Comparison of ENCODE assay signal across 11 cellular contexts in the genomic region with DNA sequence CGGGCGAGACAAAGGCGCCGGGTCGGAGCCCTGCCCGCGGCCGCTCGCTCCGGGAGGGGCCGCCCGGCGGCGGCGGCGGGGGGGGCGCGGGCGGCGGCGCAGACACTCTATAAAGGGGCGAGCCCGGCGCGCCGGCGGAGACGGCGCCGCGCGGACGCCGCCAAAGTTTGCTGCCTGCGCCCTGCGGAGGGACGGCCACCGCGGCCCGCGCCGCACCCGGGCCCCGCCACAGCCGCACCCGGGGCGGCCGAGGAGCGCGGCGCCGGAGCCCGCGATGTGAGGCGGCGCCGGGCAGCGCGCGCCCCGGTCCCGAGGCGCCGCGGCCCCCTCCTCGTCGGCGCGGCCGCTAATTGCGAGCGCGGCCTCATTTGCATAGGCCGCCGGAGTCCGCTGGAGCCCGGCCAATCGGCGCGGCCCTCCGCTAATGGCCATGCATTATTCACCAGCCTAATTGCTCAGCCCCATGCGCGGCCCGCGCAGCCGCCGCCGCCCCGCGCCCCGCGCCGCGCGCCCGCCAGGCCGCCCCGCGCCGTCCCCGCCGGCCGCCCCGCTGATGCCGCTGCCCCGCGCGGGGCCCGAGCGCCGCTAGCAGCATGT. TPM values are rescaled to one million over a fixed set of nuclear protein-coding genes. Genes with fewer than 3 reads are reported as not detected.
DNase-seq lines count a peak whose midpoint lies in the region; ATAC-seq and TF ChIP-seq lines count a peak whose summit lies in the region.
"Had no signal": no experiment of that assay in that cellular context is flagged by ENCODE, and none has a peak within 500 bp of the region (broad histone marks: within the 10 kb centered on the region; RNA-seq: fewer than 3 reads in every experiment).

A gene (plus strand): TSS at position 137 of the 597 bp plus-strand sequence. CDS start 457 bp downstream, at position 594.

- no peak for TF ChIP-seq EP300 in stomach (IDR thresholded peaks at IDR 0.05)

- no peak for ATAC-seq in activated CD4-positive, alpha-beta T cell treated with anti-CD3 and anti-CD28 coated beads for 36 hours
- ATAC-seq in CD4-positive, alpha-beta T cell (ENCODE audit: poor library complexity) = no peak
- no peak for ATAC-seq in HG03095 (IDR thresholded peaks at IDR 0.05; ENCODE audit: unreplicated experiment)
- ATAC-seq: left lung had no signal

- no peak within 1 kb of the TSS for H3K27ac ChIP-seq in stomach
- no peak within 1 kb of the TSS for H3K27ac ChIP-seq in CD4-positive, alpha-beta T cell (ENCODE audit: low read depth, low read length)
- H3K27ac ChIP-seq: left lung, sigmoid colon had no signal

- H3K4me3 ChIP-seq in iPS-18c (ENCODE audit: insufficient read depth, low read depth, low read length) (peak within 1 kb of the TSS; percentile 82), stomach (peak within 1 kb of the TSS; percentile 7 to 30 (median 18))
- H3K4me3 ChIP-seq: left lung had no signal

- in situ Hi-C loops in GM13977 (cut with MboI; ENCODE audit: low pct_unique_long_range_greater_than_20kb, low sequenced_read_pairs, unreplicated experiment) = no loop called here

- WGBS in stomach, 5 donors = 2 to 7% (median 3%) methylated on average over 29 to 111 of the region's 111 CpGs; no CpG with 5 or more reads in 1 of the 5 donors

- CTCF ChIA-PET in activated CD4-positive, alpha-beta T cell treated with anti-CD3 and anti-CD28 coated beads for 36 hours (lab: Charles Lee) = no interaction called here
- CTCF ChIA-PET in CD4-positive, alpha-beta T cell (lab: Charles Lee) = no interaction called here

- H3K36me3 Mint-ChIP-seq in activated CD4-positive, alpha-beta T cell treated with anti-CD3 and anti-CD28 coated beads for 36 hours (ENCODE audit: low read depth) = peaks cover 3% of the 10 kb centered on the region
- peaks cover 12% of the 10 kb centered on the region for H3K36me3 Mint-ChIP-seq in activated CD4-positive, alpha-beta T cell treated with anti-CD3 and anti-CD28 coated beads, Interleukin-2, amount 10 ng/mL, durations not matched to agents 24 days and 14 days (ENCODE audit: low read depth)
- H3K36me3 Mint-ChIP-seq in CD4-positive, alpha-beta T cell (ENCODE audit: low read depth) = no peaks in the 10 kb centered on the region

- H3K27me3 Mint-ChIP-seq in activated CD4-positive, alpha-beta T cell treated with anti-CD3 and anti-CD28 coated beads for 36 hours = peaks cover 59% of the 10 kb centered on the region
- H3K27me3 Mint-ChIP-seq in activated CD4-positive, alpha-beta T cell treated with anti-CD3 and anti-CD28 coated beads, Interleukin-2, amount 10 ng/mL, durations not matched to agents 24 days and 14 days = peaks cover 65% of the 10 kb centered on the region
- H3K27me3 Mint-ChIP-seq in CD4-positive, alpha-beta T cell = peaks cover 69% of the 10 kb centered on the region

- H3K4me1 Mint-ChIP-seq in activated CD4-positive, alpha-beta T cell treated with anti-CD3 and anti-CD28 coated beads for 36 hours = peaks cover 15% of the 10 kb centered on the region
- H3K4me1 Mint-ChIP-seq in activated CD4-positive, alpha-beta T cell treated with anti-CD3 and anti-CD28 coated beads, Interleukin-2, amount 10 ng/mL, durations not matched to agents 24 days and 14 days = peaks cover 10% of the 10 kb centered on the region
- peaks cover 27% of the 10 kb centered on the region for H3K4me1 Mint-ChIP-seq in CD4-positive, alpha-beta T cell (ENCODE audit: low read depth)

- peaks cover 3% of the 10 kb centered on the region for H3K9me3 Mint-ChIP-seq in activated CD4-positive, alpha-beta T cell treated with anti-CD3 and anti-CD28 coated beads for 36 hours (ENCODE audit: low read depth)
- H3K9me3 Mint-ChIP-seq in activated CD4-positive, alpha-beta T cell treated with anti-CD3 and anti-CD28 coated beads, Interleukin-2, amount 10 ng/mL, durations not matched to agents 24 days and 14 days = peaks cover 12% of the 10 kb centered on the region
- no peaks in the 10 kb centered on the region for H3K9me3 Mint-ChIP-seq in CD4-positive, alpha-beta T cell

- DNase-seq in activated CD4-positive, alpha-beta T cell treated with anti-CD3 and anti-CD28 coated beads for 36 hours = no peak
- no peak for DNase-seq in activated CD4-positive, alpha-beta T cell treated with anti-CD3 and anti-CD28 coated beads, Interleukin-2, amount 10 ng/mL, durations not matched to agents 24 days and 14 days
- DNase-seq in NCI-H774 (lab: John Stamatoyannopoulos, UW) = peak; percentile 79
- DNase-seq in stomach = no peak
- no peak for DNase-seq in CD4-positive, alpha-beta T cell
- DNase-seq in GM13977 (ENCODE audit: low spot score) = no peak
- DNase-seq: sigmoid colon had no signal

- no peak for TF ChIP-seq CTCF in stomach (IDR thresholded peaks at IDR 0.05)
- no peak for TF ChIP-seq CTCF in CD4-positive, alpha-beta T cell (IDR thresholded peaks at IDR 0.05)
- no peak for TF ChIP-seq CTCF in GM13977 (IDR thresholded peaks at IDR 0.05; ENCODE audit: extremely low read depth, insufficient read depth, missing control alignments)

- TF ChIP-seq POLR2A in stomach (IDR thresholded peaks at IDR 0.05) = no peak

- intact Hi-C loops in activated CD4-positive, alpha-beta T cell treated with anti-CD3 and anti-CD28 coated beads for 36 hours (cut with DNase I, micrococcal nuclease) = loop anchor here in 1 of 2 experiments (5.0 to 10.0 kb wide), 2 partner anchors 1215 to 1727 kb away; no protein-coding TSS in a partner anchor
- intact Hi-C loops in activated CD4-positive, alpha-beta T cell treated with anti-CD3 and anti-CD28 coated beads, Interleukin-2, amount 10 ng/mL, durations not matched to agents 24 days and 14 days (cut with micrococcal nuclease) = no loop called here
- intact Hi-C loops in stomach (cut with DNase I; ENCODE audit: low total_unique reads) = no loop called here
- intact Hi-C loops in CD4-positive, alpha-beta T cell (cut with DNase I, micrococcal nuclease) = loop anchor here in 1 of 2 experiments (5.0 kb wide), 1 partner anchor 273 kb away; no protein-coding TSS in a partner anchor

- POLR2A ChIA-PET in activated CD4-positive, alpha-beta T cell treated with anti-CD3 and anti-CD28 coated beads for 36 hours (lab: Charles Lee) = no interaction called here
- POLR2A ChIA-PET in CD4-positive, alpha-beta T cell (lab: Charles Lee) = no interaction called here

- H3K4me3 Mint-ChIP-seq in activated CD4-positive, alpha-beta T cell treated with anti-CD3 and anti-CD28 coated beads for 36 hours = peak within 1 kb of the TSS; percentile 35
- no peak within 1 kb of the TSS for H3K4me3 Mint-ChIP-seq in activated CD4-positive, alpha-beta T cell treated with anti-CD3 and anti-CD28 coated beads, Interleukin-2, amount 10 ng/mL, durations not matched to agents 24 days and 14 days
- no peak within 1 kb of the TSS for H3K4me3 Mint-ChIP-seq in CD4-positive, alpha-beta T cell
- H3K4me3 Mint-ChIP-seq: activated T-helper 1 cell treated with anti-CD3 and anti-CD28 coated beads, Interleukin-12 subunit alpha, Interleukin-12 subunit beta, Interleukin-2, Interleukin-4 antibody, amounts not matched to agents 30 ng/mL and 10 ng/mL and 1 ng/mL, durations not matched to agents 14 hours and 24 hours and 36 hours had no signal

- H3K36me3 ChIP-seq in stomach = no peaks in the 10 kb centered on the region
- H3K36me3 ChIP-seq: left lung, sigmoid colon had no signal

- H3K9me3 ChIP-seq in iPS-18c (ENCODE audit: control insufficient read depth, insufficient read depth, low read length) (no peaks in the 10 kb centered on the region), stomach (peaks cover 0 to 10% (median 0%) of the 10 kb centered on the region in 4 donors)
- H3K9me3 ChIP-seq in CD4-positive, alpha-beta T cell (ENCODE audit: control insufficient read depth, low read length) = no peaks in the 10 kb centered on the region
- H3K9me3 ChIP-seq: left lung, sigmoid colon had no signal

- H3K4me1 ChIP-seq in stomach = peaks cover 11 to 38% (median 24%) of the 10 kb centered on the region in 4 donors

- peaks cover 20 to 97% (median 84%) of the 10 kb centered on the region in 3 donors for H3K27me3 ChIP-seq in stomach
- peaks cover 81% of the 10 kb centered on the region for H3K27me3 ChIP-seq in CD4-positive, alpha-beta T cell (ENCODE audit: control insufficient read depth, insufficient read depth, low read length)

- H3K27ac Mint-ChIP-seq in activated CD4-positive, alpha-beta T cell treated with anti-CD3 and anti-CD28 coated beads for 36 hours = no peak within 1 kb of the TSS
- H3K27ac Mint-ChIP-seq in activated CD4-positive, alpha-beta T cell treated with anti-CD3 and anti-CD28 coated beads, Interleukin-2, amount 10 ng/mL, durations not matched to agents 24 days and 14 days = no peak within 1 kb of the TSS
- H3K27ac Mint-ChIP-seq in CD4-positive, alpha-beta T cell = no peak within 1 kb of the TSS

RNA-seq across cellular contexts. Expression of the gene that starts here (rescaled TPM):
- total RNA-seq in activated CD4-positive, alpha-beta T cell treated with anti-CD3 and anti-CD28 coated beads for 36 hours = not detected
- total RNA-seq in activated CD4-positive, alpha-beta T cell treated with anti-CD3 and anti-CD28 coated beads, Interleukin-2, amount 10 ng/mL, durations not matched to agents 24 days and 14 days = not detected in 2 replicates
- total RNA-seq in stomach = not detected
- not detected for polyA plus RNA-seq in stomach
- under 1 TPM; 0.22 to 0.33 TPM for total RNA-seq in CD4-positive, alpha-beta T cell
- total RNA-seq: activated T-helper 1 cell treated with anti-CD3 and anti-CD28 coated beads, Interleukin-12 subunit alpha, Interleukin-12 subunit beta, Interleukin-2, Interleukin-4 antibody, amounts not matched to agents 30 ng/mL and 10 ng/mL and 1 ng/mL, durations not matched to agents 14 hours and 24 hours and 36 hours; left lung; sigmoid colon had no signal
- polyA plus RNA-seq: sigmoid colon had no signal
